1 cellular context compared by ENCODE assay signal in the genomic region with DNA sequence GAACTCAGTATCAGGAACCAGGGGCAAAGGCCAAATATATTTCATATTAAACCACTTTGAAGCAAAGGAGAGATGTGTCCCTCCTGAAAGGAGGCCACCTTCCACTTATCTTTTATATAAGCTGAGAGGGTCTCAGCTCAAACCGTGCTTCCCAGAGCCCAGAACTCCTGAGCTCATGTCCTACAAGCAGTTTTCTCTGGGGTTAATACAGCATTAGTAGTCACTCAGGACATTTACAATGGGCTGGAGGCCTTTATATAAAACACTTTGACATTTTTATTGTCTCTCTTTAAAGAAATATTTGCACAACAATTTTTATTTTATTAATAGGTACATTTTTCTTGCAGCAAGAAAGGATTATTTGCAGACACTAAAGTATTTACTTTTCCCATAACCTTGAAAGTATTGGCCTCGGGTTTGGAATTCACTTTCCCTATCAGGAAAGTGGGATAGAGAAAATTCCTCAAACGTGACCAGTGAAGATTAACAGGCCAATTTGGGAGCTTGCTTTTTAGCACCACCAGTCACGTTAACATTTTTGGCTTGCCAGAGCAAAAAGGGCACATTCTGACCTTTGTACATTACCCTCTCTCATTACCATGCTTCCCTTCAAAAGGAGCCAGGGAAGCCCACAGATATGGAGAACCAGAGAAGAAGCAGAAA.
TF ChIP-seq lines count a peak whose summit lies in the region.

No MANE protein-coding gene starts in this region.

TF ChIP-seq in HepG2, 621 proteins besides CTCF, POLR2A, EP300 and RAD21 (continued from another document and continues in another):
- TF ChIP-seq HDAC6 (IDR thresholded peaks at IDR 0.05; ENCODE audit: low read depth, low read length) (no peak), NR2F1 (CRISPR knock-in tag; IDR thresholded peaks at IDR 0.05) (peak in 1 of 2 experiments; percentile 53; a peak in 2 of 4 replicates), DPF2 (CRISPR knock-in tag; IDR thresholded peaks at IDR 0.05; ENCODE audit: borderline replicate concordance, low read depth) (no peak), FOXA3 (CRISPR knock-in tag; IDR thresholded peaks at IDR 0.05) (peak; percentile 37; the same call in 1 of the 2 replicates), RBAK (CRISPR knock-in tag; IDR thresholded peaks at IDR 0.05) (no peak), ASH2L (IDR thresholded peaks at IDR 0.05; ENCODE audit: insufficient read length, low read depth, low read length) (peak; percentile 28), PATZ1 (CRISPR knock-in tag; IDR thresholded peaks at IDR 0.05) (peak; percentile 17; the same call in 1 of the 2 replicates), POLR2G (IDR thresholded peaks at IDR 0.05; ENCODE audit: low read depth, low read length) (no peak), ZFP1 (CRISPR knock-in tag; IDR thresholded peaks at IDR 0.05) (no peak), KLF11 (CRISPR knock-in tag; IDR thresholded peaks at IDR 0.05) (no peak), HOXA5 (CRISPR knock-in tag; IDR thresholded peaks at IDR 0.05) (no peak), TBX3 (IDR thresholded peaks at IDR 0.05; ENCODE audit: borderline replicate concordance) (peak; percentile 77), FOXA1 (IDR thresholded peaks at IDR 0.05) (no peak), FOXA1 (CRISPR knock-in tag; IDR thresholded peaks at IDR 0.05) (0 out of 2 replicates have a peak, but pooled peaks have one; percentile 7), TARDBP (CRISPR knock-in tag; IDR thresholded peaks at IDR 0.05) (no peak), CCAR2 (optimal IDR thresholded peaks at IDR 0.05; ENCODE audit: low read depth, low read length) (no peak), NFIC (IDR thresholded peaks at IDR 0.05; ENCODE audit: low read length) (no peak), ZNF639 (CRISPR knock-in tag; conservative IDR thresholded peaks at IDR 0.05) (no peak), ZNF570 (CRISPR knock-in tag; IDR thresholded peaks at IDR 0.05; ENCODE audit: borderline replicate concordance) (no peak), RBM39 (IDR thresholded peaks at IDR 0.05; ENCODE audit: low read depth, low read length, poor library complexity, severe bottlenecking) (no peak), SNAI1 (CRISPR knock-in tag; IDR thresholded peaks at IDR 0.05; ENCODE audit: borderline replicate concordance) (no peak), YEATS4 (CRISPR knock-in tag; IDR thresholded peaks at IDR 0.05; ENCODE audit: borderline replicate concordance) (no peak), POGK (CRISPR knock-in tag; conservative IDR thresholded peaks at IDR 0.05) (no peak), MIXL1 (CRISPR knock-in tag; IDR thresholded peaks at IDR 0.05) (0 out of 2 replicates have a peak, but pooled peaks have one; percentile 51), TEF (CRISPR knock-in tag; IDR thresholded peaks at IDR 0.05) (no peak), ZNF263 (CRISPR knock-in tag; IDR thresholded peaks at IDR 0.05) (no peak), ZNF18 (CRISPR knock-in tag; IDR thresholded peaks at IDR 0.05; ENCODE audit: insufficient replicate concordance) (no peak), GZF1 (CRISPR knock-in tag; IDR thresholded peaks at IDR 0.05) (no peak), MXI1 (IDR thresholded peaks at IDR 0.05; ENCODE audit: borderline replicate concordance, low read depth, low read length) (no peak), HDAC2 (CRISPR knock-in tag; IDR thresholded peaks at IDR 0.05) (peak; percentile 48; the same call in 1 of the 2 replicates), MEF2D (CRISPR knock-in tag; IDR thresholded peaks at IDR 0.05) (no peak), TFAP4 (IDR thresholded peaks at IDR 0.05; ENCODE audit: borderline replicate concordance, low read depth) (no peak), CENPT (CRISPR knock-in tag; IDR thresholded peaks at IDR 0.05; ENCODE audit: low read depth) (no peak), SIN3B (IDR thresholded peaks at IDR 0.05; ENCODE audit: low read length) (no peak), KDM6A (CRISPR knock-in tag; IDR thresholded peaks at IDR 0.05; ENCODE audit: low read depth) (peak; percentile 45; the same call in 1 of the 2 replicates), ADNP (CRISPR knock-in tag; IDR thresholded peaks at IDR 0.05) (no peak), SETDB1 (CRISPR knock-in tag; IDR thresholded peaks at IDR 0.05; ENCODE audit: borderline replicate concordance) (no peak), ZNF567 (CRISPR knock-in tag; IDR thresholded peaks at IDR 0.05; ENCODE audit: borderline replicate concordance) (no peak), ZNF878 (CRISPR knock-in tag; IDR thresholded peaks at IDR 0.05) (no peak), ZKSCAN1 (IDR thresholded peaks at IDR 0.05; ENCODE audit: low read length) (no peak)
- TF ChIP-seq, protein P1, sequence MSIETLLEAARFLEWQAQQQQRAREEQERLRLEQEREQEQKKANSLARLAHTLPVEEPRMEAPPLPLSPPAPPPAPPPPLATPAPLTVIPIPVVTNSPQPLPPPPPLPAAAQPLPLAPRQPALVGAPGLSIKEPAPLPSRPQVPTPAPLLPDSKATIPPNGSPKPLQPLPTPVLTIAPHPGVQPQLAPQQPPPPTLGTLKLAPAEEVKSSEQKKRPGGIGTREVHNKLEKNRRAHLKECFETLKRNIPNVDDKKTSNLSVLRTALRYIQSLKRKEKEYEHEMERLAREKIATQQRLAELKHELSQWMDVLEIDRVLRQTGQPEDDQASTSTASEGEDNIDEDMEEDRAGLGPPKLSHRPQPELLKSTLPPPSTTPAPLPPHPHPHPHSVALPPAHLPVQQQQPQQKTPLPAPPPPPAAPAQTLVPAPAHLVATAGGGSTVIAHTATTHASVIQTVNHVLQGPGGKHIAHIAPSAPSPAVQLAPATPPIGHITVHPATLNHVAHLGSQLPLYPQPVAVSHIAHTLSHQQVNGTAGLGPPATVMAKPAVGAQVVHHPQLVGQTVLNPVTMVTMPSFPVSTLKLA (IDR thresholded peaks at IDR 0.05), result no peak
- TF ChIP-seq, protein P2, sequence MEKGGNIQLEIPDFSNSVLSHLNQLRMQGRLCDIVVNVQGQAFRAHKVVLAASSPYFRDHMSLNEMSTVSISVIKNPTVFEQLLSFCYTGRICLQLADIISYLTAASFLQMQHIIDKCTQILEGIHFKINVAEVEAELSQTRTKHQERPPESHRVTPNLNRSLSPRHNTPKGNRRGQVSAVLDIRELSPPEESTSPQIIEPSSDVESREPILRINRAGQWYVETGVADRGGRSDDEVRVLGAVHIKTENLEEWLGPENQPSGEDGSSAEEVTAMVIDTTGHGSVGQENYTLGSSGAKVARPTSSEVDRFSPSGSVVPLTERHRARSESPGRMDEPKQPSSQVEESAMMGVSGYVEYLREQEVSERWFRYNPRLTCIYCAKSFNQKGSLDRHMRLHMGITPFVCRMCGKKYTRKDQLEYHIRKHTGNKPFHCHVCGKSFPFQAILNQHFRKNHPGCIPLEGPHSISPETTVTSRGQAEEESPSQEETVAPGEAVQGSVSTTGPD (CRISPR knock-in tag; IDR thresholded peaks at IDR 0.05), result no peak
- TF ChIP-seq, protein P3, sequence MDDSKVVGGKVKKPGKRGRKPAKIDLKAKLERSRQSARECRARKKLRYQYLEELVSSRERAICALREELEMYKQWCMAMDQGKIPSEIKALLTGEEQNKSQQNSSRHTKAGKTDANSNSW (CRISPR knock-in tag; IDR thresholded peaks at IDR 0.05; ENCODE audit: borderline replicate concordance), result no peak
- TF ChIP-seq, protein P4, sequence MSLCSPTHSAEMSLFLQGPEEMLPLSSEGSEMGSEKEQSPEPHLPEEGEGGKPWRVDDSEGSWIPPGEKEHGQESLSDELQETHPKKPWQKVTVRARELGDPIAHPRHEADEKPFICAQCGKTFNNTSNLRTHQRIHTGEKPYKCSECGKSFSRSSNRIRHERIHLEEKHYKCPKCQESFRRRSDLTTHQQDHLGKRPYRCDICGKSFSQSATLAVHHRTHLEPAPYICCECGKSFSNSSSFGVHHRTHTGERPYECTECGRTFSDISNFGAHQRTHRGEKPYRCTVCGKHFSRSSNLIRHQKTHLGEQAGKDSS (CRISPR knock-in tag; IDR thresholded peaks at IDR 0.05; ENCODE audit: borderline replicate concordance, low read depth), result no peak
- TF ChIP-seq, protein P5, sequence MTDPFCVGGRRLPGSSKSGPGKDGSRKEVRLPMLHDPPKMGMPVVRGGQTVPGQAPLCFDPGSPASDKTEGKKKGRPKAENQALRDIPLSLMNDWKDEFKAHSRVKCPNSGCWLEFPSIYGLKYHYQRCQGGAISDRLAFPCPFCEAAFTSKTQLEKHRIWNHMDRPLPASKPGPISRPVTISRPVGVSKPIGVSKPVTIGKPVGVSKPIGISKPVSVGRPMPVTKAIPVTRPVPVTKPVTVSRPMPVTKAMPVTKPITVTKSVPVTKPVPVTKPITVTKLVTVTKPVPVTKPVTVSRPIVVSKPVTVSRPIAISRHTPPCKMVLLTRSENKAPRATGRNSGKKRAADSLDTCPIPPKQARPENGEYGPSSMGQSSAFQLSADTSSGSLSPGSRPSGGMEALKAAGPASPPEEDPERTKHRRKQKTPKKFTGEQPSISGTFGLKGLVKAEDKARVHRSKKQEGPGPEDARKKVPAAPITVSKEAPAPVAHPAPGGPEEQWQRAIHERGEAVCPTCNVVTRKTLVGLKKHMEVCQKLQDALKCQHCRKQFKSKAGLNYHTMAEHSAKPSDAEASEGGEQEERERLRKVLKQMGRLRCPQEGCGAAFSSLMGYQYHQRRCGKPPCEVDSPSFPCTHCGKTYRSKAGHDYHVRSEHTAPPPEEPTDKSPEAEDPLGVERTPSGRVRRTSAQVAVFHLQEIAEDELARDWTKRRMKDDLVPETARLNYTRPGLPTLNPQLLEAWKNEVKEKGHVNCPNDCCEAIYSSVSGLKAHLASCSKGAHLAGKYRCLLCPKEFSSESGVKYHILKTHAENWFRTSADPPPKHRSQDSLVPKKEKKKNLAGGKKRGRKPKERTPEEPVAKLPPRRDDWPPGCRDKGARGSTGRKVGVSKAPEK (CRISPR knock-in tag; IDR thresholded peaks at IDR 0.05; ENCODE audit: borderline replicate concordance), result no peak
- TF ChIP-seq, protein P6, sequence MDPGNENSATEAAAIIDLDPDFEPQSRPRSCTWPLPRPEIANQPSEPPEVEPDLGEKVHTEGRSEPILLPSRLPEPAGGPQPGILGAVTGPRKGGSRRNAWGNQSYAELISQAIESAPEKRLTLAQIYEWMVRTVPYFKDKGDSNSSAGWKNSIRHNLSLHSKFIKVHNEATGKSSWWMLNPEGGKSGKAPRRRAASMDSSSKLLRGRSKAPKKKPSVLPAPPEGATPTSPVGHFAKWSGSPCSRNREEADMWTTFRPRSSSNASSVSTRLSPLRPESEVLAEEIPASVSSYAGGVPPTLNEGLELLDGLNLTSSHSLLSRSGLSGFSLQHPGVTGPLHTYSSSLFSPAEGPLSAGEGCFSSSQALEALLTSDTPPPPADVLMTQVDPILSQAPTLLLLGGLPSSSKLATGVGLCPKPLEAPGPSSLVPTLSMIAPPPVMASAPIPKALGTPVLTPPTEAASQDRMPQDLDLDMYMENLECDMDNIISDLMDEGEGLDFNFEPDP (CRISPR knock-in tag; conservative IDR thresholded peaks at IDR 0.05), result no peak
